Comparison of ENCODE assay signal across 8 cellular contexts in genomic region chr2:158191569-158191968, GRCh38.
DNase-seq lines count a peak whose midpoint lies in the region; ATAC-seq and TF ChIP-seq lines count a peak whose summit lies in the region.

No MANE protein-coding gene starts in this region.

- H3K36me3 Mint-ChIP-seq in HFFc6 (ENCODE audit: low read depth) (no peaks in the 10 kb centered on the region), naive B cell (no peaks in the 10 kb centered on the region)

- no peak overlapping the region for H3K9ac ChIP-seq in trophoblast cell (ENCODE audit: low read length)

- H3K9me3 Mint-ChIP-seq in HFFc6, result no peaks in the 10 kb centered on the region
- no peaks in the 10 kb centered on the region for H3K9me3 Mint-ChIP-seq in naive B cell

- H3K27ac Mint-ChIP-seq in HFFc6, result no peak overlapping the region
- H3K27ac Mint-ChIP-seq in naive B cell, result peak overlapping the region in 5 of 6 donors; percentile 27 to 98 (median 91)

- no peak overlapping the region for H3K23ac ChIP-seq in trophoblast cell (ENCODE audit: low read length)

- H2BK120ac ChIP-seq in trophoblast cell (ENCODE audit: insufficient read depth, low read length, poor library complexity), result no peak overlapping the region

- no peak overlapping the region for H3K14ac ChIP-seq in trophoblast cell (ENCODE audit: low read length)

- no peak overlapping the region for H4K12ac ChIP-seq in trophoblast cell (ENCODE audit: low read depth, low read length)

- H4K91ac ChIP-seq in trophoblast cell (ENCODE audit: low read depth, low read length), result no peak overlapping the region

- no peak overlapping the region for H3K27ac ChIP-seq in trophoblast cell (ENCODE audit: low read depth, low read length)

- ATAC-seq in GM18909 (IDR thresholded peaks at IDR 0.05; ENCODE audit: poor library complexity, unreplicated experiment), result peak; percentile 35
- peak in 1 of 2 donors; percentile 4 for ATAC-seq in naive B cell (ENCODE audit: low read depth in 2 of 2)

- no peak overlapping the region for H3K4me3 ChIP-seq in trophoblast cell (ENCODE audit: low read depth, low read length)

- H3K18ac ChIP-seq in trophoblast cell (ENCODE audit: low read length), result no peak overlapping the region

- no peak for TF ChIP-seq CTCF in HFFc6 (IDR thresholded peaks at IDR 0.05)

- H3K4ac ChIP-seq in trophoblast cell (ENCODE audit: low read depth, low read length), result no peak overlapping the region

- no peaks in the 10 kb centered on the region for H3K79me1 ChIP-seq in trophoblast cell (ENCODE audit: low read length)

- H3K4me1 ChIP-seq in trophoblast cell (ENCODE audit: control insufficient read depth in 1 of 2, insufficient read depth in 2 of 2, low read length in 2 of 2), result no peaks in the 10 kb centered on the region

- intact Hi-C loops in posterior cingulate gyrus (cut with DNase I), result no loop called here

- H3K79me2 ChIP-seq in trophoblast cell (ENCODE audit: control insufficient read depth, insufficient read depth, low read length, poor library complexity), result no peaks in the 10 kb centered on the region

- H3K9me3 ChIP-seq in trophoblast cell (ENCODE audit: insufficient read depth, low read depth, low read length), result no peaks in the 10 kb centered on the region

- H4K8ac ChIP-seq in trophoblast cell (ENCODE audit: low read depth, low read length), result no peak overlapping the region

- no peak overlapping the region for H2AK5ac ChIP-seq in trophoblast cell (ENCODE audit: low read length)

- no peak overlapping the region for H2BK12ac ChIP-seq in trophoblast cell (ENCODE audit: low read length)

- peaks cover 5% of the 10 kb centered on the region; the same call in 1 of the 2 replicates for H3K27me3 Mint-ChIP-seq in HFFc6 (ENCODE audit: insufficient read depth)
- H3K27me3 Mint-ChIP-seq in naive B cell, result no peaks in the 10 kb centered on the region

- H3K4me2 ChIP-seq in trophoblast cell (ENCODE audit: low read length), result no peak overlapping the region

- H3K4me3 Mint-ChIP-seq in HFFc6 (peak overlapping the region; percentile 10; the same call in 1 of the 2 replicates), naive B cell (peak overlapping the region in 7 of 8 donors; percentile 70 to 90 (median 82))

- H3K4me1 Mint-ChIP-seq in HFFc6 (ENCODE audit: low read depth) (peaks cover 10% of the 10 kb centered on the region; the same call in 1 of the 2 replicates), naive B cell (peaks cover 19 to 29% (median 29%) of the 10 kb centered on the region in 3 donors)

- H2AFZ ChIP-seq in trophoblast cell (ENCODE audit: insufficient read depth, low read length, poor library complexity), result no peak overlapping the region

- no peaks in the 10 kb centered on the region for H3K36me3 ChIP-seq in trophoblast cell (ENCODE audit: control insufficient read depth in 1 of 2, insufficient read depth in 2 of 2, low read length in 2 of 2)

- no CpG with 5 or more reads among the region's 2 CpGs for WGBS in trophoblast cell (ENCODE audit: extremely low coverage, insufficient coverage, insufficient read length)

- DNase-seq in HFFc6 (no peak), NCI-H748 treated with DMSO at 0.1 percent for 48 hours (lab: John Stamatoyannopoulos, UW) (peak; percentile 30), naive B cell (no peak), trophoblast cell (no peak), posterior cingulate gyrus (no peak)
- no peak for DNase-seq in activated effector memory CD4-positive, alpha-beta T cell treated with anti-CD3 and anti-CD28 coated beads, Interleukin-2, amount 50 U/mL, for 16 hours
- no peak for DNase-seq in stimulated activated CD4-positive, alpha-beta T cell treated with anti-CD3 and anti-CD28 coated beads, Interleukin-1b, Interleukin-23, amount 100 ng/mL, for 48 hours

- no peak overlapping the region for H2BK5ac ChIP-seq in trophoblast cell (ENCODE audit: low read depth, low read length, poor library complexity)

- H3K27me3 ChIP-seq in trophoblast cell (ENCODE audit: insufficient read depth, low read length), result no peaks in the 10 kb centered on the region
